ENCODE assay signal across 19 cellular contexts in genomic region chr16:52649870-52650269, GRCh38.
DNase-seq lines count a peak whose midpoint lies in the region; ATAC-seq and TF ChIP-seq lines count a peak whose summit lies in the region.
"Had no signal": no experiment of that assay in that cellular context is flagged by ENCODE, and none has a peak within 500 bp of the region (broad histone marks: within the 10 kb centered on the region; RNA-seq: fewer than 3 reads in every experiment).

No MANE protein-coding gene starts in this region.

- no peak for TF ChIP-seq CTCF in esophagus muscularis mucosa (IDR thresholded peaks at IDR 0.05)

- H2BK15ac ChIP-seq in neuronal stem cell (ENCODE audit: low read length) = no peak overlapping the region

- H3K27ac ChIP-seq in esophagus muscularis mucosa (replicated peaks in 1 of 4) = no peak overlapping the region
- no peak overlapping the region for H3K27ac ChIP-seq in neuronal stem cell (replicated peaks; ENCODE audit: low read length)
- H3K27ac ChIP-seq: 22Rv1; A549; BLaER1 treated with 17β-estradiol and CSF1 and Interleukin-3, amounts not matched to agents 10 nM and 100 nM; C4-2B had no signal

- DNase-seq in NCI-H82 (lab: John Stamatoyannopoulos, UW) (peak; percentile 59), NCI-H82 treated with DMSO at 0.1 percent for 48 hours (lab: John Stamatoyannopoulos, UW; ENCODE audit: unreplicated experiment) (no peak), ELF-1 (ENCODE audit: low read depth, low spot score) (peak; percentile 40), esophagus muscularis mucosa (ENCODE audit: extremely low spot score) (peak; percentile 19), neuronal stem cell (ENCODE audit: low spot score) (no peak), RPMI8226 (no peak)
- DNase-seq: AML-193; Calu3; CD4-positive, alpha-beta T cell; CD8-positive, alpha-beta T cell; DMS79 treated with DMSO at 0.1 percent for 48 hours; GDM1 had no signal

- no peaks in the 10 kb centered on the region for H3K79me1 ChIP-seq in neuronal stem cell (ENCODE audit: low read depth, low read length)

- H3K23ac ChIP-seq in neuronal stem cell (ENCODE audit: low read depth, low read length, poor library complexity) = no peak overlapping the region

- H2BK12ac ChIP-seq in neuronal stem cell (ENCODE audit: low read length) = no peak overlapping the region

- no peak overlapping the region for H3K18ac ChIP-seq in neuronal stem cell (ENCODE audit: low read length)

- no peak overlapping the region for H2BK5ac ChIP-seq in neuronal stem cell (ENCODE audit: low read length)

- H3K14ac ChIP-seq in neuronal stem cell (ENCODE audit: low read length) = no peak overlapping the region

- H2BK120ac ChIP-seq in neuronal stem cell (ENCODE audit: low read depth, low read length) = no peak overlapping the region

- H3K9me3 ChIP-seq in esophagus muscularis mucosa = no peaks in the 10 kb centered on the region
- peaks cover 0 to 3% of the 10 kb centered on the region in 2 donors for H3K9me3 ChIP-seq in neuronal stem cell (replicated peaks in 1 of 2; ENCODE audit: control insufficient read depth in 2 of 2, insufficient read depth in 1 of 2, low read depth in 1 of 2, low read length in 2 of 2)
- H3K9me3 ChIP-seq: A549; BLaER1 treated with 17β-estradiol and CSF1 and Interleukin-3, amounts not matched to agents 10 nM and 100 nM; Caco-2 had no signal

- TF ChIP-seq POLR2A in esophagus muscularis mucosa (IDR thresholded peaks at IDR 0.05; ENCODE audit: low read depth) = no peak

- no peak overlapping the region for H3K9ac ChIP-seq in neuronal stem cell (ENCODE audit: low read depth, low read length, poor library complexity)
- H3K9ac ChIP-seq: BLaER1 treated with 17β-estradiol and CSF1 and Interleukin-3, amounts not matched to agents 10 nM and 100 nM had no signal

- TF ChIP-seq EP300 in esophagus muscularis mucosa (IDR thresholded peaks at IDR 0.05) = no peak

- WGBS in esophagus muscularis mucosa = 45% methylated on average over 1 of the region's 1 CpG
- no CpG with 5 or more reads among the region's 1 CpG for WGBS in neuronal stem cell (ENCODE audit: extremely low coverage in 2 of 2, insufficient read length in 2 of 2, insufficient replicate concordance in 1 of 2), 2 donors

- H3K4me3 ChIP-seq in esophagus muscularis mucosa (no peak overlapping the region), neuronal stem cell (ENCODE audit: low read length in 2 of 2) (no peak overlapping the region)
- H3K4me3 ChIP-seq: A549; BLaER1 treated with 17β-estradiol and CSF1 and Interleukin-3, amounts not matched to agents 10 nM and 100 nM; GM12878 had no signal

- no peak overlapping the region for H3K4ac ChIP-seq in neuronal stem cell (ENCODE audit: low read length)

- H2AFZ ChIP-seq in neuronal stem cell (ENCODE audit: low read length) = peak overlapping the region; percentile 30

- H4K91ac ChIP-seq in neuronal stem cell (ENCODE audit: low read depth, low read length, poor library complexity) = no peak overlapping the region

- H3K27me3 ChIP-seq in esophagus muscularis mucosa (no peaks in the 10 kb centered on the region), neuronal stem cell (ENCODE audit: control insufficient read depth in 3 of 3, insufficient read depth in 3 of 3, low read depth in 1 of 3, low read length in 3 of 3) (no peaks in the 10 kb centered on the region)
- H3K27me3 ChIP-seq: BLaER1 treated with 17β-estradiol and CSF1 and Interleukin-3, amounts not matched to agents 10 nM and 100 nM had no signal

- ATAC-seq in HG03108 (IDR thresholded peaks at IDR 0.05; ENCODE audit: unreplicated experiment) = no peak
- ATAC-seq: A549; CD8-positive, alpha-beta T cell; GM12878 had no signal

- H3K4me1 ChIP-seq in esophagus muscularis mucosa (no peaks in the 10 kb centered on the region), neuronal stem cell (ENCODE audit: control insufficient read depth in 2 of 2, insufficient read depth in 1 of 2, low read depth in 1 of 2, low read length in 2 of 2) (peaks cover 0 to 12% of the 10 kb centered on the region in 2 donors)
- H3K4me1 ChIP-seq: A549; BLaER1 treated with 17β-estradiol and CSF1 and Interleukin-3, amounts not matched to agents 10 nM and 100 nM had no signal

- H3K36me3 ChIP-seq in esophagus muscularis mucosa = no peaks in the 10 kb centered on the region
- H3K36me3 ChIP-seq in neuronal stem cell (replicated peaks in 1 of 2; ENCODE audit: control insufficient read depth in 2 of 2, insufficient read depth in 2 of 2, low read length in 2 of 2) = no peaks in the 10 kb centered on the region
- H3K36me3 ChIP-seq: BLaER1 treated with 17β-estradiol and CSF1 and Interleukin-3, amounts not matched to agents 10 nM and 100 nM had no signal

- no peak overlapping the region for H4K8ac ChIP-seq in neuronal stem cell (ENCODE audit: low read depth, low read length)

- intact Hi-C loops in esophagus muscularis mucosa (cut with DNase I) = no loop called here

- no peak overlapping the region for H3K4me2 ChIP-seq in neuronal stem cell (ENCODE audit: insufficient read depth, low read length, poor library complexity, severe bottlenecking)
- H3K4me2 ChIP-seq: A549; BLaER1 treated with 17β-estradiol and CSF1 and Interleukin-3, amounts not matched to agents 10 nM and 100 nM had no signal

- H2AK5ac ChIP-seq in neuronal stem cell (ENCODE audit: low read depth, low read length) = no peak overlapping the region

Comparison
In these comparisons a context has a peak if more than half of its experiments do, and no peak if none do; other contexts are left out.
1. DNase-seq: peak in NCI-H82 (single experiment), ELF-1 (single experiment) and esophagus muscularis mucosa (single experiment); none in NCI-H82 treated with DMSO at 0.1 percent for 48 hours (single experiment), neuronal stem cell (single experiment) and RPMI8226 (single experiment).